In the genomic region with DNA sequence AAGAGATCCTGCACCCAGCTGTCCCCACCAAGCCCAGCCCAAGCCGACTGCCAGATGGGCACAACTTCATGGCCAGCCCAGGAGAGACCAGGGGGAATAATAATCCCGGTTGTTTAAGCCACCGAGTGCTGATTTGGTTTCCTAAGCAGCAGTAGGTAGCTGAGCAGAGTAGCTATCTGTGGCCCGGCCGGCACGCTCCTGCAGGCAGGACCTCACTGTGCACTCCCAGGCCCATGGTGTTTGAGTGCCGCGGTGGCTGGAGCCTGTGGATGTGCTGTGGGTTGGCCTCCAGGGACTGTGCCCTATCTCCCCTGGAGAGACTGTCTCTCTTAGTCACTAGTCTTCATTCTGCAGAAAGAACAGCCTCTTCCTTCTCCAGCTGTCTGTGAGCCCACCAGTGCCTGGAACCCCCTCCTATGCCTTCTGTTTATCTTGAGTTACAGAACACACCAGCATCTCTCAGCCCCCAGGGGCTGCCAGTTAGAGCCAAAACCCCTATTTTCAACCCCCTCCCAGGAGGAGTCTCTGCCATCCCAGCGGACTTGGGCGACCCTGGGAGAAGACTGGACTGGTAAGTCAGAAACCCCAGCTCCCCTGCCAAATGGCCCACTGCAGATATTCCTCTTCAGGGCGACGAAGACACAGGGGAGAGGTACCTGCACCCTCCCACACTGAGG, we compare ENCODE assay signal across 1 cellular context.
TF ChIP-seq lines count a peak whose summit lies in the region.

No MANE protein-coding gene starts in this region.

TF ChIP-seq in HepG2, 621 proteins besides CTCF, POLR2A, EP300 and RAD21 (continued from another document):
- TF ChIP-seq, protein P1, sequence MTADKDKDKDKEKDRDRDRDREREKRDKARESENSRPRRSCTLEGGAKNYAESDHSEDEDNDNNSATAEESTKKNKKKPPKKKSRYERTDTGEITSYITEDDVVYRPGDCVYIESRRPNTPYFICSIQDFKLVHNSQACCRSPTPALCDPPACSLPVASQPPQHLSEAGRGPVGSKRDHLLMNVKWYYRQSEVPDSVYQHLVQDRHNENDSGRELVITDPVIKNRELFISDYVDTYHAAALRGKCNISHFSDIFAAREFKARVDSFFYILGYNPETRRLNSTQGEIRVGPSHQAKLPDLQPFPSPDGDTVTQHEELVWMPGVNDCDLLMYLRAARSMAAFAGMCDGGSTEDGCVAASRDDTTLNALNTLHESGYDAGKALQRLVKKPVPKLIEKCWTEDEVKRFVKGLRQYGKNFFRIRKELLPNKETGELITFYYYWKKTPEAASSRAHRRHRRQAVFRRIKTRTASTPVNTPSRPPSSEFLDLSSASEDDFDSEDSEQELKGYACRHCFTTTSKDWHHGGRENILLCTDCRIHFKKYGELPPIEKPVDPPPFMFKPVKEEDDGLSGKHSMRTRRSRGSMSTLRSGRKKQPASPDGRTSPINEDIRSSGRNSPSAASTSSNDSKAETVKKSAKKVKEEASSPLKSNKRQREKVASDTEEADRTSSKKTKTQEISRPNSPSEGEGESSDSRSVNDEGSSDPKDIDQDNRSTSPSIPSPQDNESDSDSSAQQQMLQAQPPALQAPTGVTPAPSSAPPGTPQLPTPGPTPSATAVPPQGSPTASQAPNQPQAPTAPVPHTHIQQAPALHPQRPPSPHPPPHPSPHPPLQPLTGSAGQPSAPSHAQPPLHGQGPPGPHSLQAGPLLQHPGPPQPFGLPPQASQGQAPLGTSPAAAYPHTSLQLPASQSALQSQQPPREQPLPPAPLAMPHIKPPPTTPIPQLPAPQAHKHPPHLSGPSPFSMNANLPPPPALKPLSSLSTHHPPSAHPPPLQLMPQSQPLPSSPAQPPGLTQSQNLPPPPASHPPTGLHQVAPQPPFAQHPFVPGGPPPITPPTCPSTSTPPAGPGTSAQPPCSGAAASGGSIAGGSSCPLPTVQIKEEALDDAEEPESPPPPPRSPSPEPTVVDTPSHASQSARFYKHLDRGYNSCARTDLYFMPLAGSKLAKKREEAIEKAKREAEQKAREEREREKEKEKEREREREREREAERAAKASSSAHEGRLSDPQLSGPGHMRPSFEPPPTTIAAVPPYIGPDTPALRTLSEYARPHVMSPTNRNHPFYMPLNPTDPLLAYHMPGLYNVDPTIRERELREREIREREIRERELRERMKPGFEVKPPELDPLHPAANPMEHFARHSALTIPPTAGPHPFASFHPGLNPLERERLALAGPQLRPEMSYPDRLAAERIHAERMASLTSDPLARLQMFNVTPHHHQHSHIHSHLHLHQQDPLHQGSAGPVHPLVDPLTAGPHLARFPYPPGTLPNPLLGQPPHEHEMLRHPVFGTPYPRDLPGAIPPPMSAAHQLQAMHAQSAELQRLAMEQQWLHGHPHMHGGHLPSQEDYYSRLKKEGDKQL (CRISPR knock-in tag; IDR thresholded peaks at IDR 0.05; ENCODE audit: low read depth): no peak
- TF ChIP-seq SRF (IDR thresholded peaks at IDR 0.05; ENCODE audit: low read depth, low read length) (no peak), ZNF264 (CRISPR knock-in tag; IDR thresholded peaks at IDR 0.05) (no peak), ZMAT3 (CRISPR knock-in tag; conservative IDR thresholded peaks at IDR 0.05) (no peak), ZNF296 (CRISPR knock-in tag; conservative IDR thresholded peaks at IDR 0.05) (no peak), ATF1 (CRISPR knock-in tag; IDR thresholded peaks at IDR 0.05) (no peak), ZNF570 (CRISPR knock-in tag; IDR thresholded peaks at IDR 0.05; ENCODE audit: borderline replicate concordance) (no peak), ZNF235 (CRISPR knock-in tag; IDR thresholded peaks at IDR 0.05; ENCODE audit: borderline replicate concordance) (no peak), ZNF354B (CRISPR knock-in tag; IDR thresholded peaks at IDR 0.05) (no peak), THYN1 (CRISPR knock-in tag; IDR thresholded peaks at IDR 0.05; ENCODE audit: borderline replicate concordance, low read depth) (no peak), YEATS2 (CRISPR knock-in tag; IDR thresholded peaks at IDR 0.05; ENCODE audit: borderline replicate concordance) (no peak)
- TF ChIP-seq, protein P2, sequence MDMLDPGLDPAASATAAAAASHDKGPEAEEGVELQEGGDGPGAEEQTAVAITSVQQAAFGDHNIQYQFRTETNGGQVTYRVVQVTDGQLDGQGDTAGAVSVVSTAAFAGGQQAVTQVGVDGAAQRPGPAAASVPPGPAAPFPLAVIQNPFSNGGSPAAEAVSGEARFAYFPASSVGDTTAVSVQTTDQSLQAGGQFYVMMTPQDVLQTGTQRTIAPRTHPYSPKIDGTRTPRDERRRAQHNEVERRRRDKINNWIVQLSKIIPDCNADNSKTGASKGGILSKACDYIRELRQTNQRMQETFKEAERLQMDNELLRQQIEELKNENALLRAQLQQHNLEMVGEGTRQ (IDR thresholded peaks at IDR 0.05; ENCODE audit: low read depth, low read length): no peak
- TF ChIP-seq, protein P2 (CRISPR knock-in tag; IDR thresholded peaks at IDR 0.05; ENCODE audit: borderline replicate concordance): no peak
- TF ChIP-seq, protein P3, sequence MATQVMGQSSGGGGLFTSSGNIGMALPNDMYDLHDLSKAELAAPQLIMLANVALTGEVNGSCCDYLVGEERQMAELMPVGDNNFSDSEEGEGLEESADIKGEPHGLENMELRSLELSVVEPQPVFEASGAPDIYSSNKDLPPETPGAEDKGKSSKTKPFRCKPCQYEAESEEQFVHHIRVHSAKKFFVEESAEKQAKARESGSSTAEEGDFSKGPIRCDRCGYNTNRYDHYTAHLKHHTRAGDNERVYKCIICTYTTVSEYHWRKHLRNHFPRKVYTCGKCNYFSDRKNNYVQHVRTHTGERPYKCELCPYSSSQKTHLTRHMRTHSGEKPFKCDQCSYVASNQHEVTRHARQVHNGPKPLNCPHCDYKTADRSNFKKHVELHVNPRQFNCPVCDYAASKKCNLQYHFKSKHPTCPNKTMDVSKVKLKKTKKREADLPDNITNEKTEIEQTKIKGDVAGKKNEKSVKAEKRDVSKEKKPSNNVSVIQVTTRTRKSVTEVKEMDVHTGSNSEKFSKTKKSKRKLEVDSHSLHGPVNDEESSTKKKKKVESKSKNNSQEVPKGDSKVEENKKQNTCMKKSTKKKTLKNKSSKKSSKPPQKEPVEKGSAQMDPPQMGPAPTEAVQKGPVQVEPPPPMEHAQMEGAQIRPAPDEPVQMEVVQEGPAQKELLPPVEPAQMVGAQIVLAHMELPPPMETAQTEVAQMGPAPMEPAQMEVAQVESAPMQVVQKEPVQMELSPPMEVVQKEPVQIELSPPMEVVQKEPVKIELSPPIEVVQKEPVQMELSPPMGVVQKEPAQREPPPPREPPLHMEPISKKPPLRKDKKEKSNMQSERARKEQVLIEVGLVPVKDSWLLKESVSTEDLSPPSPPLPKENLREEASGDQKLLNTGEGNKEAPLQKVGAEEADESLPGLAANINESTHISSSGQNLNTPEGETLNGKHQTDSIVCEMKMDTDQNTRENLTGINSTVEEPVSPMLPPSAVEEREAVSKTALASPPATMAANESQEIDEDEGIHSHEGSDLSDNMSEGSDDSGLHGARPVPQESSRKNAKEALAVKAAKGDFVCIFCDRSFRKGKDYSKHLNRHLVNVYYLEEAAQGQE (IDR thresholded peaks at IDR 0.05; ENCODE audit: borderline replicate concordance in 1 of 2, low read depth in 1 of 2, low read length in 2 of 2): no peak
